12 cellular contexts compared by ENCODE assay signal in the genomic region with DNA sequence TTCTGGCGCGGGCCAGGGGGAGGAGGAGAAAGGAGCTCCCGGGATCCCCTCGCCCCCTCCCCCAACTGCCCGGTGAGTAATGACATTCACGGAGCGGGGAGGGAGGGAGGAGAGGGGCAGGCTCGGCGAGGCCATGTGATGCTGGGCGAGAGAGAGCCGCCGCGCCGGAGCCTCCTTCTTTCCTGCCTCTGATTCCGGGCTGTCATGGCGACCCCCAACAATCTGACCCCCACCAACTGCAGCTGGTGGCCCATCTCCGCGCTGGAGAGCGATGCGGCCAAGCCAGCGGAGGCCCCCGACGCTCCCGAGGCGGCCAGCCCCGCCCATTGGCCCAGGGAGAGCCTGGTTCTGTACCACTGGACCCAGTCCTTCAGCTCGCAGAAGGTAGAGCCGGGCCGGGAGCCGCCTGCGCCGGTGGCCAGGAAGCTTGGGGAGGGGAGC. TPM values are rescaled to one million over a fixed set of nuclear protein-coding genes. Genes with fewer than 3 reads are reported as not detected.
A peak's percentile ranks its signal among the peaks of the same experiment; 100 is the strongest.
DNase-seq lines count a peak whose midpoint lies in the region; ATAC-seq and TF ChIP-seq lines count a peak whose summit lies in the region.
"Had no signal": no experiment of that assay in that cellular context is flagged by ENCODE, and none has a peak within 500 bp of the region (broad histone marks: within the 10 kb centered on the region; RNA-seq: fewer than 3 reads in every experiment).

A gene (plus strand): TSS at position 178 of the 441 bp plus-strand sequence. CDS start 27 bp downstream, at position 205.

- DNase-seq in H9 (peak; percentile 78), RWPE2 (ENCODE audit: low spot score) (no peak), left cardiac atrium (peak; percentile 29), psoas muscle (no peak), NOMO-1 (lab: John Stamatoyannopoulos, UW; ENCODE audit: unreplicated experiment in 2 of 2) (no peak)
- no peak for DNase-seq in effector CD4-positive, alpha-beta T cell
- DNase-seq: activated CD4-positive, alpha-beta T cell treated with anti-CD3 and anti-CD28 coated beads for 48 hours; effector CD8-positive, alpha-beta T cell; naive B cell had no signal

- peaks cover 10 to 12% of the 10 kb centered on the region in 2 experiments; a peak in 2 of 4 replicates for H3K4me1 Mint-ChIP-seq in H9

- ATAC-seq in RWPE2 (ENCODE audit: low read depth) (peak; percentile 40; the same call in 2 of the 3 replicates), left cardiac atrium (peak; percentile 81), psoas muscle (no peak), HG03045 (IDR thresholded peaks at IDR 0.05; ENCODE audit: unreplicated experiment) (no peak), HG03521 (IDR thresholded peaks at IDR 0.05; ENCODE audit: unreplicated experiment) (no peak)
- ATAC-seq: HCT116 had no signal

- no peak within 1 kb of the TSS for H2AK5ac ChIP-seq in H9 (ENCODE audit: insufficient read length, low read length)

- H3K27ac ChIP-seq in H9 (ENCODE audit: insufficient read length, low read depth, low read length) (no peak within 1 kb of the TSS), RWPE2 (ENCODE audit: poor library complexity, severe bottlenecking) (no peak within 1 kb of the TSS), psoas muscle (no peak within 1 kb of the TSS)

- no peak within 1 kb of the TSS for H3K23ac ChIP-seq in H9 (ENCODE audit: insufficient read length, low read depth, low read length)

- H3K36me3 ChIP-seq in RWPE2 (ENCODE audit: low read depth) (no peaks in the 10 kb centered on the region), psoas muscle (ENCODE audit: insufficient read depth in 1 of 2, low read depth in 1 of 2) (no peaks in the 10 kb centered on the region)

- H2BK12ac ChIP-seq in H9 (ENCODE audit: insufficient read length, low read depth, low read length): no peak within 1 kb of the TSS

- H3K4ac ChIP-seq in H9 (ENCODE audit: low read depth, low read length): no peak within 1 kb of the TSS

- no peaks in the 10 kb centered on the region for H3K9me3 ChIP-seq in H9 (ENCODE audit: control insufficient read depth, low read depth, low read length)
- H3K9me3 ChIP-seq in RWPE2 (ENCODE audit: severe bottlenecking): no peaks in the 10 kb centered on the region
- no peaks in the 10 kb centered on the region for H3K9me3 ChIP-seq in psoas muscle

- peaks cover 24% of the 10 kb centered on the region for H3K27me3 Mint-ChIP-seq in H9 (ENCODE audit: low read depth)

- H3K4me3 Mint-ChIP-seq in H9: peak within 1 kb of the TSS; percentile 71 to 86

- H3K27me3 ChIP-seq in H9 (ENCODE audit: insufficient read depth, low read length) (no peaks in the 10 kb centered on the region), RWPE2 (ENCODE audit: insufficient read depth, poor library complexity, severe bottlenecking) (peaks cover 46% of the 10 kb centered on the region), psoas muscle (ENCODE audit: insufficient read depth in 3 of 3, low read length in 2 of 3) (peaks cover 0 to 40% (median 13%) of the 10 kb centered on the region in 3 donors)

- intact Hi-C loops in left cardiac atrium (cut with DNase I) (no loop called here), psoas muscle (cut with DNase I) (no loop called here)

- no peak within 1 kb of the TSS for H2AFZ ChIP-seq in H9 (ENCODE audit: low read length)

- no peak within 1 kb of the TSS for H3K27ac Mint-ChIP-seq in H9

- H3K79me1 ChIP-seq in H9 (ENCODE audit: insufficient read depth, low read depth, low read length, poor library complexity, severe bottlenecking): no peaks in the 10 kb centered on the region

- no peak within 1 kb of the TSS for H2BK15ac ChIP-seq in H9 (ENCODE audit: low read depth, low read length)

- H3K36me3 Mint-ChIP-seq in H9 (ENCODE audit: insufficient read depth in 1 of 3, low read depth in 3 of 3): no peaks in the 10 kb centered on the region

- H3K4me3 ChIP-seq in RWPE2 (ENCODE audit: severe bottlenecking) (no peak within 1 kb of the TSS), psoas muscle (peak within 1 kb of the TSS; percentile 43)

- no peak within 1 kb of the TSS for H2BK120ac ChIP-seq in H9 (ENCODE audit: low read depth, low read length, poor library complexity, severe bottlenecking)

- H3K18ac ChIP-seq in H9 (ENCODE audit: insufficient read length, low read depth, low read length): no peak within 1 kb of the TSS

- H4K8ac ChIP-seq in H9 (replicated peaks; ENCODE audit: insufficient read length, low read depth, low read length): no peak within 1 kb of the TSS

- TF ChIP-seq CTCF in H9 (conservative IDR thresholded peaks at IDR 0.05) (no peak), RWPE2 (IDR thresholded peaks at IDR 0.05; ENCODE audit: poor library complexity, severe bottlenecking) (no peak), psoas muscle (IDR thresholded peaks at IDR 0.05) (no peak)

- no CpG with 5 or more reads among the region's 32 CpGs for whole genome bisulfite sequencing in H9 (ENCODE audit: extremely low coverage, insufficient read length, low lambda C conversion rate)
- 3% methylated on average over 26 to 32 of the region's 32 CpGs for WGBS in psoas muscle, 3 donors

- H4K5ac ChIP-seq in H9 (ENCODE audit: insufficient read length, low read depth, low read length): no peak within 1 kb of the TSS

- H3T11ph ChIP-seq in H9 (ENCODE audit: low read length): no peak within 1 kb of the TSS

- no peaks in the 10 kb centered on the region for H4K20me1 ChIP-seq in H9 (ENCODE audit: control insufficient read depth, insufficient read depth, insufficient read length)

- no peak within 1 kb of the TSS for H4K91ac ChIP-seq in H9 (ENCODE audit: insufficient read length, low read depth, low read length)

- no peak within 1 kb of the TSS for H2BK5ac ChIP-seq in H9 (ENCODE audit: insufficient read length, low read length)

- H3K4me1 ChIP-seq in H9 (ENCODE audit: insufficient read depth, low read length) (no peaks in the 10 kb centered on the region), RWPE2 (ENCODE audit: insufficient read depth, poor library complexity, severe bottlenecking) (no peaks in the 10 kb centered on the region), psoas muscle (no peaks in the 10 kb centered on the region)

- H3K14ac ChIP-seq in H9 (ENCODE audit: insufficient read depth, low read length): no peak within 1 kb of the TSS

- H2BK20ac ChIP-seq in H9 (ENCODE audit: low read depth, low read length, poor library complexity, severe bottlenecking): no peak within 1 kb of the TSS

- no peaks in the 10 kb centered on the region for H3K9me3 Mint-ChIP-seq in H9

- peak within 1 kb of the TSS; percentile 82 for H3K4me2 ChIP-seq in H9 (ENCODE audit: insufficient read depth, insufficient read length, low read length)

- no peak within 1 kb of the TSS for H3K9ac ChIP-seq in H9 (ENCODE audit: extremely low read depth, insufficient read length, low read length)

- H3K56ac ChIP-seq in H9 (ENCODE audit: insufficient read length, low read depth, low read length): no peak within 1 kb of the TSS

- no peaks in the 10 kb centered on the region for H3K79me2 ChIP-seq in H9 (ENCODE audit: insufficient read depth, low read length)

- H3K23me2 ChIP-seq in H9 (ENCODE audit: insufficient read length, low read depth, low read length, poor library complexity, severe bottlenecking): peaks cover 8% of the 10 kb centered on the region

RNA-seq across cellular contexts. Expression of the gene that starts here (rescaled TPM):
- total RNA-seq in H9 (2021) (5.9 and 6.8 TPM in 2 replicates), left cardiac atrium (under 1 TPM; 0.21 to 0.50 TPM), psoas muscle (not detected)
- under 1 TPM in 1 of 3 donors, not detected in 2; 0.04 TPM for polyA plus RNA-seq in psoas muscle

Comparison
In these comparisons a context has a peak if more than half of its experiments do, and no peak if none do; other contexts are left out.
1. Peak in DNase-seq and ATAC-seq in left cardiac atrium; RNA of the gene not detected or under 1 TPM.